1 cellular context compared by ENCODE assay signal in the genomic region with DNA sequence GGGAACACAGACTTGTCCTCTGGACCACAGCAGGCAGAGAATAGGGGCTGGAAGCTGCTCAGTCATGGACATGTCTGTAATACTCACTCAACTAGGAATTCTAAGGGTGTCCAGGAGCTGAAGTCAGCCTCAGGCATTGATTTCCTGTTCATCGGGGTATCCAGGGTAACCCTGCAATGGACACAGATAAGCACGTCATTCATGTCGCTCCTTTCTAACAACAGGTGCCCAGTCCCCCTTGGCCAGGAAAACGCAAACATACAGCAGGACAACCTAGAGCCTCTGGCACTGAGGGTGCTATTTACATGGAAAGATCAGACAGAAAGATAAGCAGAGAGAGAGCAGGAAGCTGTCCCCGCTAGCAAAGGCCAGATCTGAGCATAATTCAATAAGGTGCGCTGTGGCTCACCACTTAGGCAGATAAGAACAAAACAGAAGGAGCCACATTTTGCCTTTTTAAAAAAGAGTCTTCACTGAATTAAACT.
A peak's percentile ranks its signal among the peaks of the same experiment; 100 is the strongest.
TF ChIP-seq lines count a peak whose summit lies in the region.

No MANE protein-coding gene starts in this region.

TF ChIP-seq in HepG2, 621 proteins besides CTCF, POLR2A, EP300 and RAD21 (continued from another document and continues in another):
- TF ChIP-seq, protein P1, sequence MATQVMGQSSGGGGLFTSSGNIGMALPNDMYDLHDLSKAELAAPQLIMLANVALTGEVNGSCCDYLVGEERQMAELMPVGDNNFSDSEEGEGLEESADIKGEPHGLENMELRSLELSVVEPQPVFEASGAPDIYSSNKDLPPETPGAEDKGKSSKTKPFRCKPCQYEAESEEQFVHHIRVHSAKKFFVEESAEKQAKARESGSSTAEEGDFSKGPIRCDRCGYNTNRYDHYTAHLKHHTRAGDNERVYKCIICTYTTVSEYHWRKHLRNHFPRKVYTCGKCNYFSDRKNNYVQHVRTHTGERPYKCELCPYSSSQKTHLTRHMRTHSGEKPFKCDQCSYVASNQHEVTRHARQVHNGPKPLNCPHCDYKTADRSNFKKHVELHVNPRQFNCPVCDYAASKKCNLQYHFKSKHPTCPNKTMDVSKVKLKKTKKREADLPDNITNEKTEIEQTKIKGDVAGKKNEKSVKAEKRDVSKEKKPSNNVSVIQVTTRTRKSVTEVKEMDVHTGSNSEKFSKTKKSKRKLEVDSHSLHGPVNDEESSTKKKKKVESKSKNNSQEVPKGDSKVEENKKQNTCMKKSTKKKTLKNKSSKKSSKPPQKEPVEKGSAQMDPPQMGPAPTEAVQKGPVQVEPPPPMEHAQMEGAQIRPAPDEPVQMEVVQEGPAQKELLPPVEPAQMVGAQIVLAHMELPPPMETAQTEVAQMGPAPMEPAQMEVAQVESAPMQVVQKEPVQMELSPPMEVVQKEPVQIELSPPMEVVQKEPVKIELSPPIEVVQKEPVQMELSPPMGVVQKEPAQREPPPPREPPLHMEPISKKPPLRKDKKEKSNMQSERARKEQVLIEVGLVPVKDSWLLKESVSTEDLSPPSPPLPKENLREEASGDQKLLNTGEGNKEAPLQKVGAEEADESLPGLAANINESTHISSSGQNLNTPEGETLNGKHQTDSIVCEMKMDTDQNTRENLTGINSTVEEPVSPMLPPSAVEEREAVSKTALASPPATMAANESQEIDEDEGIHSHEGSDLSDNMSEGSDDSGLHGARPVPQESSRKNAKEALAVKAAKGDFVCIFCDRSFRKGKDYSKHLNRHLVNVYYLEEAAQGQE (IDR thresholded peaks at IDR 0.05; ENCODE audit: borderline replicate concordance in 1 of 2, low read depth in 1 of 2, low read length in 2 of 2), result peak in 1 of 2 experiments; percentile 30; a peak in 1 of 4 replicates
- TF ChIP-seq GABPA (IDR thresholded peaks at IDR 0.05; ENCODE audit: low read depth, low read length), result no peak
- peak; percentile 51 for TF ChIP-seq GABPA (CRISPR knock-in tag; IDR thresholded peaks at IDR 0.05; ENCODE audit: low read depth)
- no peak for TF ChIP-seq ZNF577 (CRISPR knock-in tag; IDR thresholded peaks at IDR 0.05; ENCODE audit: borderline replicate concordance, low read depth)
- TF ChIP-seq, protein P2, sequence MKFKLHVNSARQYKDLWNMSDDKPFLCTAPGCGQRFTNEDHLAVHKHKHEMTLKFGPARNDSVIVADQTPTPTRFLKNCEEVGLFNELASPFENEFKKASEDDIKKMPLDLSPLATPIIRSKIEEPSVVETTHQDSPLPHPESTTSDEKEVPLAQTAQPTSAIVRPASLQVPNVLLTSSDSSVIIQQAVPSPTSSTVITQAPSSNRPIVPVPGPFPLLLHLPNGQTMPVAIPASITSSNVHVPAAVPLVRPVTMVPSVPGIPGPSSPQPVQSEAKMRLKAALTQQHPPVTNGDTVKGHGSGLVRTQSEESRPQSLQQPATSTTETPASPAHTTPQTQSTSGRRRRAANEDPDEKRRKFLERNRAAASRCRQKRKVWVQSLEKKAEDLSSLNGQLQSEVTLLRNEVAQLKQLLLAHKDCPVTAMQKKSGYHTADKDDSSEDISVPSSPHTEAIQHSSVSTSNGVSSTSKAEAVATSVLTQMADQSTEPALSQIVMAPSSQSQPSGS (CRISPR knock-in tag; IDR thresholded peaks at IDR 0.05), result 0 out of 2 replicates have a peak, but pooled peaks have one; percentile 34
- no peak; the same call in 1 of the 2 replicates for TF ChIP-seq DMAP1 (CRISPR knock-in tag; IDR thresholded peaks at IDR 0.05)
- peak; percentile 82 for TF ChIP-seq MED1 (CRISPR knock-in tag; IDR thresholded peaks at IDR 0.05)
- TF ChIP-seq, protein P3, sequence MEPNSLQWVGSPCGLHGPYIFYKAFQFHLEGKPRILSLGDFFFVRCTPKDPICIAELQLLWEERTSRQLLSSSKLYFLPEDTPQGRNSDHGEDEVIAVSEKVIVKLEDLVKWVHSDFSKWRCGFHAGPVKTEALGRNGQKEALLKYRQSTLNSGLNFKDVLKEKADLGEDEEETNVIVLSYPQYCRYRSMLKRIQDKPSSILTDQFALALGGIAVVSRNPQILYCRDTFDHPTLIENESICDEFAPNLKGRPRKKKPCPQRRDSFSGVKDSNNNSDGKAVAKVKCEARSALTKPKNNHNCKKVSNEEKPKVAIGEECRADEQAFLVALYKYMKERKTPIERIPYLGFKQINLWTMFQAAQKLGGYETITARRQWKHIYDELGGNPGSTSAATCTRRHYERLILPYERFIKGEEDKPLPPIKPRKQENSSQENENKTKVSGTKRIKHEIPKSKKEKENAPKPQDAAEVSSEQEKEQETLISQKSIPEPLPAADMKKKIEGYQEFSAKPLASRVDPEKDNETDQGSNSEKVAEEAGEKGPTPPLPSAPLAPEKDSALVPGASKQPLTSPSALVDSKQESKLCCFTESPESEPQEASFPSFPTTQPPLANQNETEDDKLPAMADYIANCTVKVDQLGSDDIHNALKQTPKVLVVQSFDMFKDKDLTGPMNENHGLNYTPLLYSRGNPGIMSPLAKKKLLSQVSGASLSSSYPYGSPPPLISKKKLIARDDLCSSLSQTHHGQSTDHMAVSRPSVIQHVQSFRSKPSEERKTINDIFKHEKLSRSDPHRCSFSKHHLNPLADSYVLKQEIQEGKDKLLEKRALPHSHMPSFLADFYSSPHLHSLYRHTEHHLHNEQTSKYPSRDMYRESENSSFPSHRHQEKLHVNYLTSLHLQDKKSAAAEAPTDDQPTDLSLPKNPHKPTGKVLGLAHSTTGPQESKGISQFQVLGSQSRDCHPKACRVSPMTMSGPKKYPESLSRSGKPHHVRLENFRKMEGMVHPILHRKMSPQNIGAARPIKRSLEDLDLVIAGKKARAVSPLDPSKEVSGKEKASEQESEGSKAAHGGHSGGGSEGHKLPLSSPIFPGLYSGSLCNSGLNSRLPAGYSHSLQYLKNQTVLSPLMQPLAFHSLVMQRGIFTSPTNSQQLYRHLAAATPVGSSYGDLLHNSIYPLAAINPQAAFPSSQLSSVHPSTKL (CRISPR knock-in tag; IDR thresholded peaks at IDR 0.05), result peak; percentile 85
- 0 out of 2 replicates have a peak, but pooled peaks have one; percentile 50 for TF ChIP-seq SMAD3 (CRISPR knock-in tag; IDR thresholded peaks at IDR 0.05)
- peak; percentile 90 for TF ChIP-seq RARA (CRISPR knock-in tag; IDR thresholded peaks at IDR 0.05)
- TF ChIP-seq, protein P4, sequence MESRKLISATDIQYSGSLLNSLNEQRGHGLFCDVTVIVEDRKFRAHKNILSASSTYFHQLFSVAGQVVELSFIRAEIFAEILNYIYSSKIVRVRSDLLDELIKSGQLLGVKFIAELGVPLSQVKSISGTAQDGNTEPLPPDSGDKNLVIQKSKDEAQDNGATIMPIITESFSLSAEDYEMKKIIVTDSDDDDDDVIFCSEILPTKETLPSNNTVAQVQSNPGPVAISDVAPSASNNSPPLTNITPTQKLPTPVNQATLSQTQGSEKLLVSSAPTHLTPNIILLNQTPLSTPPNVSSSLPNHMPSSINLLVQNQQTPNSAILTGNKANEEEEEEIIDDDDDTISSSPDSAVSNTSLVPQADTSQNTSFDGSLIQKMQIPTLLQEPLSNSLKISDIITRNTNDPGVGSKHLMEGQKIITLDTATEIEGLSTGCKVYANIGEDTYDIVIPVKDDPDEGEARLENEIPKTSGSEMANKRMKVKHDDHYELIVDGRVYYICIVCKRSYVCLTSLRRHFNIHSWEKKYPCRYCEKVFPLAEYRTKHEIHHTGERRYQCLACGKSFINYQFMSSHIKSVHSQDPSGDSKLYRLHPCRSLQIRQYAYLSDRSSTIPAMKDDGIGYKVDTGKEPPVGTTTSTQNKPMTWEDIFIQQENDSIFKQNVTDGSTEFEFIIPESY (CRISPR knock-in tag; IDR thresholded peaks at IDR 0.05), result peak; percentile 94
- TF ChIP-seq, protein P5, sequence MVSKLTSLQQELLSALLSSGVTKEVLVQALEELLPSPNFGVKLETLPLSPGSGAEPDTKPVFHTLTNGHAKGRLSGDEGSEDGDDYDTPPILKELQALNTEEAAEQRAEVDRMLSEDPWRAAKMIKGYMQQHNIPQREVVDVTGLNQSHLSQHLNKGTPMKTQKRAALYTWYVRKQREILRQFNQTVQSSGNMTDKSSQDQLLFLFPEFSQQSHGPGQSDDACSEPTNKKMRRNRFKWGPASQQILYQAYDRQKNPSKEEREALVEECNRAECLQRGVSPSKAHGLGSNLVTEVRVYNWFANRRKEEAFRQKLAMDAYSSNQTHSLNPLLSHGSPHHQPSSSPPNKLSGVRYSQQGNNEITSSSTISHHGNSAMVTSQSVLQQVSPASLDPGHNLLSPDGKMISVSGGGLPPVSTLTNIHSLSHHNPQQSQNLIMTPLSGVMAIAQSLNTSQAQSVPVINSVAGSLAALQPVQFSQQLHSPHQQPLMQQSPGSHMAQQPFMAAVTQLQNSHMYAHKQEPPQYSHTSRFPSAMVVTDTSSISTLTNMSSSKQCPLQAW (CRISPR knock-in tag; IDR thresholded peaks at IDR 0.05), result peak; percentile 60; the same call in 1 of the 2 replicates
- no peak for TF ChIP-seq ZNF337 (CRISPR knock-in tag; IDR thresholded peaks at IDR 0.05; ENCODE audit: borderline replicate concordance, low read depth)
- TF ChIP-seq FOXA3 (CRISPR knock-in tag; IDR thresholded peaks at IDR 0.05), result peak; percentile 97
- TF ChIP-seq ZBTB38 (CRISPR knock-in tag; IDR thresholded peaks at IDR 0.05), result peak; percentile 75; the same call in 1 of the 2 replicates
- TF ChIP-seq NCOA2 (CRISPR knock-in tag; IDR thresholded peaks at IDR 0.05), result peak; percentile 63
- TF ChIP-seq ZMAT3 (CRISPR knock-in tag; conservative IDR thresholded peaks at IDR 0.05), result no peak
- TF ChIP-seq, protein P6, sequence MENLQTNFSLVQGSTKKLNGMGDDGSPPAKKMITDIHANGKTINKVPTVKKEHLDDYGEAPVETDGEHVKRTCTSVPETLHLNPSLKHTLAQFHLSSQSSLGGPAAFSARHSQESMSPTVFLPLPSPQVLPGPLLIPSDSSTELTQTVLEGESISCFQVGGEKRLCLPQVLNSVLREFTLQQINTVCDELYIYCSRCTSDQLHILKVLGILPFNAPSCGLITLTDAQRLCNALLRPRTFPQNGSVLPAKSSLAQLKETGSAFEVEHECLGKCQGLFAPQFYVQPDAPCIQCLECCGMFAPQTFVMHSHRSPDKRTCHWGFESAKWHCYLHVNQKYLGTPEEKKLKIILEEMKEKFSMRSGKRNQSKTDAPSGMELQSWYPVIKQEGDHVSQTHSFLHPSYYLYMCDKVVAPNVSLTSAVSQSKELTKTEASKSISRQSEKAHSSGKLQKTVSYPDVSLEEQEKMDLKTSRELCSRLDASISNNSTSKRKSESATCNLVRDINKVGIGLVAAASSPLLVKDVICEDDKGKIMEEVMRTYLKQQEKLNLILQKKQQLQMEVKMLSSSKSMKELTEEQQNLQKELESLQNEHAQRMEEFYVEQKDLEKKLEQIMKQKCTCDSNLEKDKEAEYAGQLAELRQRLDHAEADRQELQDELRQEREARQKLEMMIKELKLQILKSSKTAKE (CRISPR knock-in tag; IDR thresholded peaks at IDR 0.05; ENCODE audit: borderline replicate concordance), result peak; percentile 45; the same call in 1 of the 2 replicates
- TF ChIP-seq SIX1 (CRISPR knock-in tag; IDR thresholded peaks at IDR 0.05; ENCODE audit: borderline replicate concordance), result 0 out of 2 replicates have a peak, but pooled peaks have one; percentile 55
- peak; percentile 71 for TF ChIP-seq ZMYM4 (CRISPR knock-in tag; IDR thresholded peaks at IDR 0.05)
- no peak; the same call in 1 of the 2 replicates for TF ChIP-seq GABPB1 (CRISPR knock-in tag; IDR thresholded peaks at IDR 0.05)
- no peak for TF ChIP-seq ZBTB42 (CRISPR knock-in tag; IDR thresholded peaks at IDR 0.05)
- TF ChIP-seq, protein P7, sequence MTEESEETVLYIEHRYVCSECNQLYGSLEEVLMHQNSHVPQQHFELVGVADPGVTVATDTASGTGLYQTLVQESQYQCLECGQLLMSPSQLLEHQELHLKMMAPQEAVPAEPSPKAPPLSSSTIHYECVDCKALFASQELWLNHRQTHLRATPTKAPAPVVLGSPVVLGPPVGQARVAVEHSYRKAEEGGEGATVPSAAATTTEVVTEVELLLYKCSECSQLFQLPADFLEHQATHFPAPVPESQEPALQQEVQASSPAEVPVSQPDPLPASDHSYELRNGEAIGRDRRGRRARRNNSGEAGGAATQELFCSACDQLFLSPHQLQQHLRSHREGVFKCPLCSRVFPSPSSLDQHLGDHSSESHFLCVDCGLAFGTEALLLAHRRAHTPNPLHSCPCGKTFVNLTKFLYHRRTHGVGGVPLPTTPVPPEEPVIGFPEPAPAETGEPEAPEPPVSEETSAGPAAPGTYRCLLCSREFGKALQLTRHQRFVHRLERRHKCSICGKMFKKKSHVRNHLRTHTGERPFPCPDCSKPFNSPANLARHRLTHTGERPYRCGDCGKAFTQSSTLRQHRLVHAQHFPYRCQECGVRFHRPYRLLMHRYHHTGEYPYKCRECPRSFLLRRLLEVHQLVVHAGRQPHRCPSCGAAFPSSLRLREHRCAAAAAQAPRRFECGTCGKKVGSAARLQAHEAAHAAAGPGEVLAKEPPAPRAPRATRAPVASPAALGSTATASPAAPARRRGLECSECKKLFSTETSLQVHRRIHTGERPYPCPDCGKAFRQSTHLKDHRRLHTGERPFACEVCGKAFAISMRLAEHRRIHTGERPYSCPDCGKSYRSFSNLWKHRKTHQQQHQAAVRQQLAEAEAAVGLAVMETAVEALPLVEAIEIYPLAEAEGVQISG (CRISPR knock-in tag; IDR thresholded peaks at IDR 0.05), result peak; percentile 41; the same call in 1 of the 2 replicates
- TF ChIP-seq HDAC1 (CRISPR knock-in tag; IDR thresholded peaks at IDR 0.05), result peak; percentile 65
- TF ChIP-seq, protein P8, sequence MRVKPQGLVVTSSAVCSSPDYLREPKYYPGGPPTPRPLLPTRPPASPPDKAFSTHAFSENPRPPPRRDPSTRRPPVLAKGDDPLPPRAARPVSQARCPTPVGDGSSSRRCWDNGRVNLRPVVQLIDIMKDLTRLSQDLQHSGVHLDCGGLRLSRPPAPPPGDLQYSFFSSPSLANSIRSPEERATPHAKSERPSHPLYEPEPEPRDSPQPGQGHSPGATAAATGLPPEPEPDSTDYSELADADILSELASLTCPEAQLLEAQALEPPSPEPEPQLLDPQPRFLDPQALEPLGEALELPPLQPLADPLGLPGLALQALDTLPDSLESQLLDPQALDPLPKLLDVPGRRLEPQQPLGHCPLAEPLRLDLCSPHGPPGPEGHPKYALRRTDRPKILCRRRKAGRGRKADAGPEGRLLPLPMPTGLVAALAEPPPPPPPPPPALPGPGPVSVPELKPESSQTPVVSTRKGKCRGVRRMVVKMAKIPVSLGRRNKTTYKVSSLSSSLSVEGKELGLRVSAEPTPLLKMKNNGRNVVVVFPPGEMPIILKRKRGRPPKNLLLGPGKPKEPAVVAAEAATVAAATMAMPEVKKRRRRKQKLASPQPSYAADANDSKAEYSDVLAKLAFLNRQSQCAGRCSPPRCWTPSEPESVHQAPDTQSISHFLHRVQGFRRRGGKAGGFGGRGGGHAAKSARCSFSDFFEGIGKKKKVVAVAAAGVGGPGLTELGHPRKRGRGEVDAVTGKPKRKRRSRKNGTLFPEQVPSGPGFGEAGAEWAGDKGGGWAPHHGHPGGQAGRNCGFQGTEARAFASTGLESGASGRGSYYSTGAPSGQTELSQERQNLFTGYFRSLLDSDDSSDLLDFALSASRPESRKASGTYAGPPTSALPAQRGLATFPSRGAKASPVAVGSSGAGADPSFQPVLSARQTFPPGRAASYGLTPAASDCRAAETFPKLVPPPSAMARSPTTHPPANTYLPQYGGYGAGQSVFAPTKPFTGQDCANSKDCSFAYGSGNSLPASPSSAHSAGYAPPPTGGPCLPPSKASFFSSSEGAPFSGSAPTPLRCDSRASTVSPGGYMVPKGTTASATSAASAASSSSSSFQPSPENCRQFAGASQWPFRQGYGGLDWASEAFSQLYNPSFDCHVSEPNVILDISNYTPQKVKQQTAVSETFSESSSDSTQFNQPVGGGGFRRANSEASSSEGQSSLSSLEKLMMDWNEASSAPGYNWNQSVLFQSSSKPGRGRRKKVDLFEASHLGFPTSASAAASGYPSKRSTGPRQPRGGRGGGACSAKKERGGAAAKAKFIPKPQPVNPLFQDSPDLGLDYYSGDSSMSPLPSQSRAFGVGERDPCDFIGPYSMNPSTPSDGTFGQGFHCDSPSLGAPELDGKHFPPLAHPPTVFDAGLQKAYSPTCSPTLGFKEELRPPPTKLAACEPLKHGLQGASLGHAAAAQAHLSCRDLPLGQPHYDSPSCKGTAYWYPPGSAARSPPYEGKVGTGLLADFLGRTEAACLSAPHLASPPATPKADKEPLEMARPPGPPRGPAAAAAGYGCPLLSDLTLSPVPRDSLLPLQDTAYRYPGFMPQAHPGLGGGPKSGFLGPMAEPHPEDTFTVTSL (CRISPR knock-in tag; IDR thresholded peaks at IDR 0.05; ENCODE audit: borderline replicate concordance), result peak; percentile 74; the same call in 1 of the 2 replicates
- TF ChIP-seq ZNF121 (CRISPR knock-in tag; IDR thresholded peaks at IDR 0.05), result no peak
- TF ChIP-seq CEBPG (CRISPR knock-in tag; IDR thresholded peaks at IDR 0.05), result peak; percentile 35
